Comparison of ENCODE assay signal across 8 cellular contexts in the genomic region with DNA sequence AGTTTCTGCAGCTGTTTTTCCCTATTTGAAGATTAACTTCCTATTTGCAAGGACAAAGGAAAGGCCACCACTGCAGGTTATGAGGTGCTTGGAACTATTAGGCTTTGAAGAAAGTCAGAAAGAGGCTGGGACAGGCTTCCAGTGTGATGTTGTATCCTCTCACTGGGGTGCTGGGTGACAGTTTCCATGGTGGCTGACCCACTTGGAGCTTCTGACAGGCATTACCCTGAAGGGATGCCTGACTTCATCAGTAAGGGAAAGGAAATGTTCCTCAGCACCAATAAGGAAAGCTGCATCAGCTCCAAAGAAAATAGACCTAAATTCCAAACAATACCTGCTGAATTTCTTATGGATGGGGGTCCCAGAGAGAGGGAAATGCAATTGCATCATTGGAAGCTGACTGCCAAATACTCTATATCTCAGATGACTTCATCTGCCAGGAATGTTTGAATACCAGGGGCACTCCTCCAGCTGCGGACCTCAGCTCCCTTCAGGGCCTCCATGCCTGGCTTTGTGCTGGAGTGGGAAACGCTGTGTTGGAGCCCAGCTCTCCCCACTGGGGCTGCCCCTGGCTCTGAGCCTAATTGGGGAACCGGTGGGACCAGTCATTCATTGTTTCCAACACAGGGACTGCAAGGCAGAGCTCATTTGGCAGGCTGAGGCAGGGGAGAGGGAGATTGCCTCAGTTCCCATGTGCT.
DNase-seq lines count a peak whose midpoint lies in the region; ATAC-seq and TF ChIP-seq lines count a peak whose summit lies in the region.

No MANE protein-coding gene starts in this region.

- ATAC-seq in GM21825 (IDR thresholded peaks at IDR 0.05; ENCODE audit: unreplicated experiment): no peak
- ATAC-seq in activated T-cell treated with anti-CD3 and anti-CD28 coated beads, Interleukin-2, amount 50 U/mL, for 4 hours: no peak

- H3K27me3 Mint-ChIP-seq in activated T-cell treated with anti-CD3 and anti-CD28 coated beads, Interleukin-2, amount 50 U/mL, for 4 hours (ENCODE audit: low read depth): no peaks in the 10 kb centered on the region

- H3K36me3 Mint-ChIP-seq in activated T-cell treated with anti-CD3 and anti-CD28 coated beads, Interleukin-2, amount 50 U/mL, for 4 hours (ENCODE audit: insufficient read depth): peaks cover 6% of the 10 kb centered on the region

- no peaks in the 10 kb centered on the region for H3K36me3 ChIP-seq in H7 (replicated peaks; ENCODE audit: control insufficient read depth, insufficient read depth, low read length)
- H3K36me3 ChIP-seq in adrenal gland (replicated peaks in 1 of 2): peaks cover 0 to 18% of the 10 kb centered on the region in 2 donors
- H3K36me3 ChIP-seq in hepatocyte (replicated peaks; ENCODE audit: insufficient read depth, low read depth): no peaks in the 10 kb centered on the region
- peaks cover 0 to 6% (median 5%) of the 10 kb centered on the region in 3 donors for H3K36me3 ChIP-seq in skeletal muscle tissue (ENCODE audit: control insufficient read depth in 3 of 3, insufficient read depth in 3 of 3, low read length in 3 of 3)
- H3K36me3 ChIP-seq in effector memory CD4-positive, alpha-beta T cell (ENCODE audit: control insufficient read depth, insufficient read depth, low read length): no peaks in the 10 kb centered on the region

- H3K9me3 ChIP-seq in adrenal gland (replicated peaks in 1 of 3) (no peaks in the 10 kb centered on the region), hepatocyte (ENCODE audit: low read depth) (no peaks in the 10 kb centered on the region), skeletal muscle tissue (ENCODE audit: control insufficient read depth in 3 of 3, low read length in 3 of 3) (no peaks in the 10 kb centered on the region)
- H3K9me3 ChIP-seq in effector memory CD4-positive, alpha-beta T cell (ENCODE audit: control insufficient read depth, low read length): no peaks in the 10 kb centered on the region

- TF ChIP-seq CTCF in adrenal gland (IDR thresholded peaks at IDR 0.05) (no peak), hepatocyte (IDR thresholded peaks at IDR 0.05; ENCODE audit: poor library complexity) (no peak)

- H3K79me2 ChIP-seq in hepatocyte: no peaks in the 10 kb centered on the region

- WGBS in adrenal gland, 4 donors: 39 to 44% (median 41%) methylated on average over 3 of the region's 3 CpGs
- 6% methylated on average over 3 of the region's 3 CpGs for WGBS in hepatocyte (ENCODE audit: low lambda C conversion rate, missing lambda C conversion rate)

- H3K4me1 Mint-ChIP-seq in activated T-cell treated with anti-CD3 and anti-CD28 coated beads, Interleukin-2, amount 50 U/mL, for 4 hours (ENCODE audit: low read depth): peaks cover 2% of the 10 kb centered on the region

- no peak overlapping the region for H3K9ac ChIP-seq in skeletal muscle tissue (ENCODE audit: low read depth in 1 of 3, low read length in 3 of 3)

- H3K4me3 ChIP-seq in H7 (ENCODE audit: insufficient read depth, low read depth, low read length): no peak overlapping the region
- H3K4me3 ChIP-seq in adrenal gland: no peak overlapping the region
- H3K4me3 ChIP-seq in hepatocyte: no peak overlapping the region
- no peak overlapping the region for H3K4me3 ChIP-seq in skeletal muscle tissue (ENCODE audit: low read length in 3 of 3)
- H3K4me3 ChIP-seq in effector memory CD4-positive, alpha-beta T cell (ENCODE audit: insufficient read depth, low read depth, low read length, poor library complexity, severe bottlenecking): no peak overlapping the region

- no peaks in the 10 kb centered on the region for H3K27me3 ChIP-seq in H7 (ENCODE audit: control insufficient read depth, insufficient read depth, low read length)
- H3K27me3 ChIP-seq in adrenal gland: no peaks in the 10 kb centered on the region
- H3K27me3 ChIP-seq in hepatocyte: no peaks in the 10 kb centered on the region
- H3K27me3 ChIP-seq in skeletal muscle tissue (ENCODE audit: control insufficient read depth in 3 of 3, insufficient read depth in 3 of 3, low read length in 3 of 3): no peaks in the 10 kb centered on the region
- H3K27me3 ChIP-seq in effector memory CD4-positive, alpha-beta T cell (replicated peaks; ENCODE audit: control insufficient read depth, insufficient read depth, low read length, poor library complexity, severe bottlenecking): no peaks in the 10 kb centered on the region

- intact Hi-C loops in adrenal gland (cut with DNase I): no loop called here

- no peak for TF ChIP-seq POLR2A in adrenal gland (IDR thresholded peaks at IDR 0.05)

- H3K4me2 ChIP-seq in hepatocyte: peak overlapping the region; percentile 43

- peaks cover 13 to 62% of the 10 kb centered on the region in 2 donors for H3K4me1 ChIP-seq in adrenal gland (replicated peaks in 1 of 2)
- peaks cover 49% of the 10 kb centered on the region for H3K4me1 ChIP-seq in hepatocyte (ENCODE audit: insufficient read depth)
- H3K4me1 ChIP-seq in skeletal muscle tissue (ENCODE audit: control insufficient read depth in 3 of 3, insufficient read depth in 3 of 3, low read length in 3 of 3): peaks cover 6 to 21% (median 8%) of the 10 kb centered on the region in 3 donors
- no peaks in the 10 kb centered on the region for H3K4me1 ChIP-seq in effector memory CD4-positive, alpha-beta T cell (ENCODE audit: control insufficient read depth, insufficient read depth, low read length, poor library complexity, severe bottlenecking)

- H4K20me1 ChIP-seq in hepatocyte (ENCODE audit: insufficient read depth, poor library complexity, severe bottlenecking): no peaks in the 10 kb centered on the region

- H3K9me2 ChIP-seq in hepatocyte (replicated peaks; ENCODE audit: insufficient read depth): no peaks in the 10 kb centered on the region

- no peak overlapping the region for H3K4me3 Mint-ChIP-seq in activated T-cell treated with anti-CD3 and anti-CD28 coated beads, Interleukin-2, amount 50 U/mL, for 4 hours

- no peak overlapping the region for H2AFZ ChIP-seq in hepatocyte

- DNase-seq in H7 (peak; percentile 33), adrenal gland (peak in 6 of 7 donors; percentile 43 to 70 (median 52)), hepatocyte (ENCODE audit: low spot score) (peak; percentile 80), T-helper 2 cell (no peak)
- no peak for DNase-seq in effector memory CD4-positive, alpha-beta T cell
- DNase-seq in activated T-cell treated with anti-CD3 and anti-CD28 coated beads, Interleukin-2, amount 50 U/mL, for 4 hours: no peak

- H3K27ac ChIP-seq in adrenal gland (peak overlapping the region in 2 of 5 donors; percentile 42 to 61), hepatocyte (peak overlapping the region; percentile 74), skeletal muscle tissue (ENCODE audit: low read depth, low read length) (peak overlapping the region; percentile 66)
- H3K27ac ChIP-seq in effector memory CD4-positive, alpha-beta T cell (ENCODE audit: insufficient read depth, low read length, poor library complexity, severe bottlenecking): no peak overlapping the region

- H3K9me3 Mint-ChIP-seq in activated T-cell treated with anti-CD3 and anti-CD28 coated beads, Interleukin-2, amount 50 U/mL, for 4 hours: no peaks in the 10 kb centered on the region

Comparison
In these comparisons a context has a peak if more than half of its experiments do, and no peak if none do; other contexts are left out.
1. DNase-seq: peak in H7 (single experiment), adrenal gland (6 of 7) and hepatocyte (single experiment); none in effector memory CD4-positive, alpha-beta T cell (0 of 3), T-helper 2 cell (0 of 5) and activated T-cell treated with anti-CD3 and anti-CD28 coated beads, Interleukin-2, amount 50 U/mL, for 4 hours (single experiment).